ENCODE assay signal across 10 cellular contexts in the genomic region with DNA sequence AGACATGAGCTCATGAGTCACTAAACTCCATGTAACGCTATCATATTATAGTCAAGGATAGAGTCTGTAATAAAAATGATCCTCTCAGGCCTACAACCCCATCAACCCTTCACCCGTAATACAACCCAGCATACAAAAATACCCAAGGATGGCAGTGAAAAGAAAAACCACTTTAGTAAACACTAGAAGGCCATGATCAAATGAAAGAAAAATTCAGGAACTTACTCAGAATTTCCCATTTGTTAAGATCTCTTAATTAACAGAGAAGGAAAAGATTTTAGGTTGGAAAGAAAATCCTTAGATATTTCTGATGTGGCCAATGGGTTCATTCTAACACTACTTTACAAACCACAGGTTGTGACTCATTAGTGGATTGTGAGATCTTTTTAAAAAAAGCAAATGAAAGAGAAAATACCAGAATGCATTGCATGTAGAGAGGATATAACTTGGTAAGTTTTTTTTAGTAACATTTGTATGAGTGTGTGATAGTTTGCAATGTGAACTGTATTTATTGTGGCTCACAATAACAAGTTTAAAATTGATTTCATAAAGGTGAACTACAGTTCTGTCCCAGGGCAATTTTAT. TPM values are rescaled to one million over a fixed set of nuclear protein-coding genes. Genes with fewer than 3 reads are reported as not detected.
DNase-seq lines count a peak whose midpoint lies in the region; ATAC-seq and TF ChIP-seq lines count a peak whose summit lies in the region.
"Had no signal": no experiment of that assay in that cellular context is flagged by ENCODE, and none has a peak within 500 bp of the region (broad histone marks: within the 10 kb centered on the region; RNA-seq: fewer than 3 reads in every experiment).

No MANE protein-coding gene starts in this region.

- no peaks in the 10 kb centered on the region for H3K9me3 Mint-ChIP-seq in MCF 10A (ENCODE audit: unreplicated experiment)
- peaks cover 3% of the 10 kb centered on the region for H3K9me3 Mint-ChIP-seq in activated CD4-positive, alpha-beta memory T cell treated with anti-CD3 and anti-CD28 coated beads, Interleukin-2, amount 10 ng/mL, durations not matched to agents 7 days and 5 days
- H3K9me3 Mint-ChIP-seq: dendritic cell treated with granulocyte-macrophage colony-stimulating factor and Interleukin-4, amounts not matched to agents 40 ng/mL and 50 ng/mL, for 4 days had no signal

- POLR2A ChIA-PET in MCF 10A (lab: Yijun Ruan, JAX): interaction anchor here (0.7 kb wide), 1 partner anchor 8 kb away, joined by 3 read pairs; the partner anchor contains the start of gene UBE2J1
- POLR2A ChIA-PET in activated CD4-positive, alpha-beta memory T cell treated with anti-CD3 and anti-CD28 coated beads, Interleukin-2, amount 10 ng/mL, durations not matched to agents 7 days and 5 days (lab: Charles Lee): no interaction called here

- no peaks in the 10 kb centered on the region for H3K36me3 ChIP-seq in breast epithelium
- H3K36me3 ChIP-seq in testis (ENCODE audit: low read depth, missing control alignments): no peaks in the 10 kb centered on the region

- CTCF ChIA-PET in MCF 10A (lab: Yijun Ruan, JAX): interaction anchor here (0.6 to 7.2 kb wide), 5 partner anchors 8 to 249 kb away, joined by 3 to 57 read pairs (median 4); no protein-coding TSS in a partner anchor
- CTCF ChIA-PET in activated CD4-positive, alpha-beta memory T cell treated with anti-CD3 and anti-CD28 coated beads, Interleukin-2, amount 10 ng/mL, durations not matched to agents 7 days and 5 days (lab: Charles Lee): interaction anchor here (1.0 to 6.2 kb wide), 5 partner anchors 8 to 67 kb away, joined by 3 to 63 read pairs (median 6); no protein-coding TSS in a partner anchor

- peak; percentile 50 for ATAC-seq in HG03066 (IDR thresholded peaks at IDR 0.05; ENCODE audit: low read depth, unreplicated experiment)

- intact Hi-C loops in MCF 10A (cut with micrococcal nuclease) (no loop called here), breast epithelium (cut with DNase I; ENCODE audit: low total_unique reads) (no loop called here), testis (cut with DNase I; ENCODE audit: low total_unique reads) (no loop called here)

- no peak for TF ChIP-seq POLR2A in breast epithelium (IDR thresholded peaks at IDR 0.05)
- no peak for TF ChIP-seq POLR2A in testis (IDR thresholded peaks at IDR 0.05)

- H3K4me3 ChIP-seq in breast epithelium: no peak overlapping the region
- no peak overlapping the region for H3K4me3 ChIP-seq in testis

- no peak overlapping the region for H3K27ac Mint-ChIP-seq in MCF 10A (ENCODE audit: low read depth, unreplicated experiment)
- H3K27ac Mint-ChIP-seq in activated CD4-positive, alpha-beta memory T cell treated with anti-CD3 and anti-CD28 coated beads, Interleukin-2, amount 10 ng/mL, durations not matched to agents 7 days and 5 days: peak overlapping the region; percentile 33
- H3K27ac Mint-ChIP-seq: dendritic cell treated with granulocyte-macrophage colony-stimulating factor and Interleukin-4, amounts not matched to agents 40 ng/mL and 50 ng/mL, for 4 days had no signal

- TF ChIP-seq CTCF in MCF 10A (IDR thresholded peaks at IDR 0.05; ENCODE audit: unreplicated experiment) (no peak), breast epithelium (IDR thresholded peaks at IDR 0.05) (no peak), testis (IDR thresholded peaks at IDR 0.05) (no peak)

- H3K4me3 Mint-ChIP-seq in MCF 10A (ENCODE audit: unreplicated experiment): no peak overlapping the region
- H3K4me3 Mint-ChIP-seq in activated CD4-positive, alpha-beta memory T cell treated with anti-CD3 and anti-CD28 coated beads, Interleukin-2, amount 10 ng/mL, durations not matched to agents 7 days and 5 days: no peak overlapping the region
- H3K4me3 Mint-ChIP-seq: dendritic cell treated with granulocyte-macrophage colony-stimulating factor and Interleukin-4, amounts not matched to agents 40 ng/mL and 50 ng/mL, for 4 days had no signal

- DNase-seq in MCF 10A (ENCODE audit: unreplicated experiment) (peak; percentile 35), breast epithelium (ENCODE audit: low spot score in 2 of 2) (no peak), testis (no peak), NCI-H1048 (lab: John Stamatoyannopoulos, UW) (no peak), NCI-H1105 treated with DMSO at 0.1 percent for 48 hours (lab: John Stamatoyannopoulos, UW) (no peak)
- no peak for DNase-seq in activated CD4-positive, alpha-beta memory T cell treated with anti-CD3 and anti-CD28 coated beads, Interleukin-2, amount 10 ng/mL, durations not matched to agents 7 days and 5 days
- DNase-seq in effector CD4-positive, alpha-beta T cell: no peak

- no TSS peak for BruUV-seq in MCF 10A (replicated peaks; lab: Mats Ljungman, UMichigan)

- WGBS in testis, 2 donors: 88 to 92% methylated on average over 2 of the region's 2 CpGs

- H3K27me3 ChIP-seq in breast epithelium: no peaks in the 10 kb centered on the region
- H3K27me3 ChIP-seq in testis: no peaks in the 10 kb centered on the region

- H3K9me3 ChIP-seq in breast epithelium (no peaks in the 10 kb centered on the region), testis (no peaks in the 10 kb centered on the region)

- H3K27me3 Mint-ChIP-seq in MCF 10A (ENCODE audit: insufficient read depth, unreplicated experiment): no peaks in the 10 kb centered on the region
- H3K27me3 Mint-ChIP-seq in activated CD4-positive, alpha-beta memory T cell treated with anti-CD3 and anti-CD28 coated beads, Interleukin-2, amount 10 ng/mL, durations not matched to agents 7 days and 5 days: no peaks in the 10 kb centered on the region
- H3K27me3 Mint-ChIP-seq: dendritic cell treated with granulocyte-macrophage colony-stimulating factor and Interleukin-4, amounts not matched to agents 40 ng/mL and 50 ng/mL, for 4 days had no signal

- no peak overlapping the region for H3K27ac ChIP-seq in breast epithelium
- H3K27ac ChIP-seq in testis: no peak overlapping the region
- H3K27ac ChIP-seq: parathyroid adenoma had no signal

- no peaks in the 10 kb centered on the region for H3K4me1 ChIP-seq in breast epithelium
- no peaks in the 10 kb centered on the region for H3K4me1 ChIP-seq in testis
- H3K4me1 ChIP-seq: parathyroid adenoma had no signal

- no peaks in the 10 kb centered on the region for H3K4me1 Mint-ChIP-seq in MCF 10A (ENCODE audit: insufficient read depth, unreplicated experiment)
- H3K4me1 Mint-ChIP-seq in activated CD4-positive, alpha-beta memory T cell treated with anti-CD3 and anti-CD28 coated beads, Interleukin-2, amount 10 ng/mL, durations not matched to agents 7 days and 5 days: peaks cover 57% of the 10 kb centered on the region

- peaks cover 5% of the 10 kb centered on the region for H3K36me3 Mint-ChIP-seq in MCF 10A (ENCODE audit: insufficient read depth, unreplicated experiment)
- peaks cover 3% of the 10 kb centered on the region for H3K36me3 Mint-ChIP-seq in activated CD4-positive, alpha-beta memory T cell treated with anti-CD3 and anti-CD28 coated beads, Interleukin-2, amount 10 ng/mL, durations not matched to agents 7 days and 5 days (ENCODE audit: low read depth)

RNA-seq across cellular contexts. Expression of gene UBE2J1, which starts 8.0 kb away (rescaled TPM):
- total RNA-seq in MCF 10A (2022) (39.0 and 40.0 TPM in 2 replicates), breast epithelium (10 to 100 TPM; 23.4 to 40.1 (median 34.4) TPM), testis (10 to 100 TPM; 28.7 to 38.4 TPM)
- total RNA-seq in activated CD4-positive, alpha-beta memory T cell treated with anti-CD3 and anti-CD28 coated beads, Interleukin-2, amount 10 ng/mL, durations not matched to agents 7 days and 5 days: 10 to 100 TPM; 36.9 to 37.2 TPM
- 47.3 TPM for polyA plus RNA-seq in testis (ENCODE audit: insufficient read depth, low read depth, low replicate concordance)

RNA-seq across cellular contexts. Expression of gene GABRR2, which starts 45.4 kb away (rescaled TPM):
- total RNA-seq in MCF 10A (2022) (not detected in 2 replicates), breast epithelium (1 to 10 TPM in 2 of 3 donors, under 1 TPM in 1; 0.32 to 3.3 (median 2.3) TPM), testis (under 1 TPM in 1 of 2 donors, not detected in 1; 0.62 TPM)
- total RNA-seq in activated CD4-positive, alpha-beta memory T cell treated with anti-CD3 and anti-CD28 coated beads, Interleukin-2, amount 10 ng/mL, durations not matched to agents 7 days and 5 days: under 1 TPM; 0.70 to 0.78 TPM
- 0.79 TPM for polyA plus RNA-seq in testis (ENCODE audit: insufficient read depth, low read depth, low replicate concordance)

RNA-seq across cellular contexts. Expression of gene RRAGD, which starts 51.6 kb away (rescaled TPM):
- 0.33 and 0.49 TPM in 2 replicates for total RNA-seq in MCF 10A (2022)
- 10 to 100 TPM; 12.8 to 38.6 (median 23.9) TPM for total RNA-seq in breast epithelium
- total RNA-seq in activated CD4-positive, alpha-beta memory T cell treated with anti-CD3 and anti-CD28 coated beads, Interleukin-2, amount 10 ng/mL, durations not matched to agents 7 days and 5 days: 10 to 100 TPM; 11.3 to 11.6 TPM
- 10 to 100 TPM; 17.0 to 19.4 TPM for total RNA-seq in testis
- polyA plus RNA-seq in testis (ENCODE audit: insufficient read depth, low read depth, low replicate concordance): 27.0 TPM
